Comparison of ENCODE assay signal across 15 cellular contexts in genomic region chr7:131950758-131951157, GRCh38.
"Had no signal": no experiment of that assay in that cellular context is flagged by ENCODE, and none has a peak within 500 bp of the region (broad histone marks: within the 10 kb centered on the region; RNA-seq: fewer than 3 reads in every experiment).

No MANE protein-coding gene starts in this region.

- ATAC-seq: activated naive CD8-positive, alpha-beta T cell treated with anti-CD3 and anti-CD28 coated beads, Interleukin-2, amount 50 U/mL, for 24 hours; activated T-helper 17 cell treated with anti-CD3 and anti-CD28 coated beads, Interleukin-2, amount 50 U/mL, for 72 hours; right cardiac atrium; stimulated activated naive CD8-positive, alpha-beta T cell treated with anti-CD3 and anti-CD28 coated beads, Interleukin-15, amount 100 ng/mL, for 72 hours; T-cell had no signal

- H3K27ac ChIP-seq: foreskin keratinocyte, prostate gland had no signal

- H3K4me3 ChIP-seq: prostate gland, smooth muscle cell had no signal

- H3K36me3 ChIP-seq: prostate gland had no signal

- H3K4me1 ChIP-seq: foreskin keratinocyte, prostate gland had no signal

- H3K9me3 ChIP-seq: prostate gland had no signal

- DNase-seq: activated CD4-positive, alpha-beta T cell treated with anti-CD3 and anti-CD28 coated beads, Interleukin-2, amount 50 U/mL, for 4 hours; activated CD4-positive, CD25-positive, alpha-beta regulatory T cell treated with anti-CD3 and anti-CD28 coated beads, Interleukin-2, amount 50 U/mL, for 72 hours; activated naive CD4-positive, alpha-beta T cell treated with Interleukin-2 at 50 U/mL for 16 hours; activated naive CD8-positive, alpha-beta T cell treated with anti-CD3 and anti-CD28 coated beads, Interleukin-2, amount 50 U/mL, for 24 hours; glutamatergic neuron; mesendoderm; nucleus accumbens; right cardiac atrium; stimulated activated naive CD8-positive, alpha-beta T cell treated with anti-CD3 and anti-CD28 coated beads, Interleukin-15, amount 100 ng/mL, for 72 hours; T-cell; T1000 had no signal
